ENCODE assay signal across 17 cellular contexts in the genomic region with DNA sequence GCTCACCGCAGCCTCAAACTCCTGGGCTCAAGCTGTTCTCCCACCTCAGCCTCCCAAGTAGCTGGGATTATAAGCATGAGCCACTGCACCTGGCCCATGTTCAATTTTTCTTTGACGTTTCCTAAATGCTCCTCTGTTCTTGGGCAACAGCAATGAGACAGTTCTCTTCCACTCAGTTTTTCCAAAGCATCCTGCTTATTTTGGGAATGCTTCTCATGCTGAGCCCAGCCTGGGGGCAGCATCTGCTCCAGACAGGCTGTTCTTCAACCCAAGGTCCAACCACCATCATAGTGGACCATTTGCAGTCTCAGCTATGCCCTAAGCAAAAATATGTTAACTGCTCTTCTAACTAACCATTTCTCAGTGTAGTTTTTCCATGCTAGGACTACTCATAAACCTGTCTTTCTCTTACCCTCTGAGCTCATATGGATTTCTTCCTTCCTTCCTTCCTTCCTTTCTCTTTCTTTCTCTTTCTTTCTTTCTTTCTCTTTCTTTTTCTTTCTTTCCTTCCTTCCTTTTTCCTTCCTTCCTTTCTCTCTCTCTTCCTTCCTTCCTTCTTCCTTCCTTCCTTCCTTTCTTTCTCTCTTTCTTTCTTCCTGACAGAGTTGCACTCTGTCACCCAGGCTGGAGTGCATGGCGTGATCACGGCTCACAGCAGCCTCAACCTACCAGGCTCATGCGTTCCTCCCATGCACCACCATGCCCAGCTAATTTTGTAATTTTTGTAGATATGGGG. TPM values are rescaled to one million over a fixed set of nuclear protein-coding genes. Genes with fewer than 3 reads are reported as not detected.
DNase-seq lines count a peak whose midpoint lies in the region; ATAC-seq and TF ChIP-seq lines count a peak whose summit lies in the region.
"Had no signal": no experiment of that assay in that cellular context is flagged by ENCODE, and none has a peak within 500 bp of the region (broad histone marks: within the 10 kb centered on the region; RNA-seq: fewer than 3 reads in every experiment).

No MANE protein-coding gene starts in this region.

- H3K9ac ChIP-seq in rectal smooth muscle tissue (ENCODE audit: low read length): no peak overlapping the region
- H3K9ac ChIP-seq: BLaER1 treated with 17β-estradiol and CSF1 and Interleukin-3, amounts not matched to agents 10 nM and 100 nM had no signal

- H3K4me2 ChIP-seq in GM23338: no peak overlapping the region
- H3K4me2 ChIP-seq: BLaER1 treated with 17β-estradiol and CSF1 and Interleukin-3, amounts not matched to agents 10 nM and 100 nM; PC-9 had no signal

- no peaks in the 10 kb centered on the region for H3K9me2 ChIP-seq in GM23338 (ENCODE audit: insufficient read depth)

- H3K9me3 Mint-ChIP-seq in GM23338: no peaks in the 10 kb centered on the region
- no peaks in the 10 kb centered on the region for H3K9me3 Mint-ChIP-seq in WTC11
- H3K9me3 Mint-ChIP-seq in activated CD4-positive, alpha-beta T cell treated with anti-CD3 and anti-CD28 coated beads, Interleukin-2, amount 10 ng/mL, durations not matched to agents 7 days and 5 days: no peaks in the 10 kb centered on the region
- H3K9me3 Mint-ChIP-seq: CD8-positive, alpha-beta T cell had no signal

- no peak overlapping the region for H2AFZ ChIP-seq in GM23338
- H2AFZ ChIP-seq: PC-9 had no signal

- H3K27me3 Mint-ChIP-seq in GM23338 (ENCODE audit: insufficient read depth, low read depth, poor library complexity) (peaks cover 6% of the 10 kb centered on the region), WTC11 (ENCODE audit: low read depth) (no peaks in the 10 kb centered on the region)
- no peaks in the 10 kb centered on the region for H3K27me3 Mint-ChIP-seq in activated CD4-positive, alpha-beta T cell treated with anti-CD3 and anti-CD28 coated beads, Interleukin-2, amount 10 ng/mL, durations not matched to agents 7 days and 5 days

- H3K4me3 ChIP-seq in GM23338 (no peak overlapping the region), fibroblast of the aortic adventitia (ENCODE audit: low read depth, low read length) (no peak overlapping the region), rectal smooth muscle tissue (ENCODE audit: low read length) (no peak overlapping the region)
- H3K4me3 ChIP-seq: BLaER1 treated with 17β-estradiol and CSF1 and Interleukin-3, amounts not matched to agents 10 nM and 100 nM; PC-9 had no signal

- POLR2A ChIA-PET in WTC11 (lab: Charles Lee): interaction anchor here (1.5 kb wide), 1 partner anchor 10 kb away, joined by 4 read pairs; no protein-coding TSS in a partner anchor
- POLR2A ChIA-PET in activated CD4-positive, alpha-beta T cell treated with anti-CD3 and anti-CD28 coated beads, Interleukin-2, amount 10 ng/mL, durations not matched to agents 7 days and 5 days (lab: Charles Lee): no interaction called here

- TF ChIP-seq CTCF in GM23338 (conservative IDR thresholded peaks at IDR 0.05; ENCODE audit: low read depth in 2 of 2) (no peak), WTC11 (IDR thresholded peaks at IDR 0.05) (no peak), fibroblast of the aortic adventitia (IDR thresholded peaks at IDR 0.05; ENCODE audit: insufficient read depth, low read length) (no peak)

- peaks cover 100% of the 10 kb centered on the region for H3K79me2 ChIP-seq in GM23338 (replicated peaks; ENCODE audit: insufficient read depth)

- peaks cover 60% of the 10 kb centered on the region for H4K20me1 ChIP-seq in GM23338 (replicated peaks; ENCODE audit: insufficient read depth)
- H4K20me1 ChIP-seq: BLaER1 treated with 17β-estradiol and CSF1 and Interleukin-3, amounts not matched to agents 10 nM and 100 nM had no signal

- H3K36me3 Mint-ChIP-seq in GM23338 (ENCODE audit: low read depth) (peaks cover 72% of the 10 kb centered on the region), WTC11 (peaks cover 40% of the 10 kb centered on the region)
- H3K36me3 Mint-ChIP-seq in activated CD4-positive, alpha-beta T cell treated with anti-CD3 and anti-CD28 coated beads, Interleukin-2, amount 10 ng/mL, durations not matched to agents 7 days and 5 days (ENCODE audit: low read depth): no peaks in the 10 kb centered on the region

- CTCF ChIA-PET in WTC11 (lab: Charles Lee): interaction anchor here (0.9 to 1.1 kb wide), 2 partner anchors 10 to 59 kb away, joined by 3 to 4 read pairs; no protein-coding TSS in a partner anchor
- CTCF ChIA-PET in activated CD4-positive, alpha-beta T cell treated with anti-CD3 and anti-CD28 coated beads, Interleukin-2, amount 10 ng/mL, durations not matched to agents 7 days and 5 days (lab: Charles Lee): no interaction called here

- H3K4me1 ChIP-seq in GM23338 (ENCODE audit: insufficient read depth) (peaks cover 65% of the 10 kb centered on the region), rectal smooth muscle tissue (ENCODE audit: control insufficient read depth, insufficient read depth, low read length) (peaks cover 3% of the 10 kb centered on the region)
- H3K4me1 ChIP-seq: BLaER1 treated with 17β-estradiol and CSF1 and Interleukin-3, amounts not matched to agents 10 nM and 100 nM had no signal

- H3K4me3 Mint-ChIP-seq in GM23338 (no peak overlapping the region; the same call in 2 of the 3 replicates), WTC11 (no peak overlapping the region)
- H3K4me3 Mint-ChIP-seq in activated CD4-positive, alpha-beta T cell treated with anti-CD3 and anti-CD28 coated beads, Interleukin-2, amount 10 ng/mL, durations not matched to agents 7 days and 5 days: no peak overlapping the region
- H3K4me3 Mint-ChIP-seq: CD8-positive, alpha-beta T cell had no signal

- H3K27ac Mint-ChIP-seq in GM23338: no peak overlapping the region
- H3K27ac Mint-ChIP-seq in WTC11: peak overlapping the region; percentile 33
- no peak overlapping the region for H3K27ac Mint-ChIP-seq in activated CD4-positive, alpha-beta T cell treated with anti-CD3 and anti-CD28 coated beads, Interleukin-2, amount 10 ng/mL, durations not matched to agents 7 days and 5 days
- H3K27ac Mint-ChIP-seq: CD8-positive, alpha-beta T cell had no signal

- peaks cover 36% of the 10 kb centered on the region for H3F3A ChIP-seq in GM23338 (replicated peaks; ENCODE audit: low read depth)

- ATAC-seq in GM23338: no peak
- ATAC-seq in WTC11: no peak
- ATAC-seq in GM21737 (IDR thresholded peaks at IDR 0.05; ENCODE audit: unreplicated experiment): no peak
- ATAC-seq: CD8-positive, alpha-beta T cell; HepG2 had no signal

- no peaks in the 10 kb centered on the region for H3K27me3 ChIP-seq in GM23338 (ENCODE audit: insufficient read depth)
- no peaks in the 10 kb centered on the region for H3K27me3 ChIP-seq in rectal smooth muscle tissue (ENCODE audit: control insufficient read depth, insufficient read depth, low read length)
- H3K27me3 ChIP-seq: BLaER1 treated with 17β-estradiol and CSF1 and Interleukin-3, amounts not matched to agents 10 nM and 100 nM had no signal

- H3K36me3 ChIP-seq in GM23338 (ENCODE audit: insufficient read depth) (peaks cover 29% of the 10 kb centered on the region), rectal smooth muscle tissue (ENCODE audit: control insufficient read depth, insufficient read depth, low read length) (peaks cover 2% of the 10 kb centered on the region)
- H3K36me3 ChIP-seq: BLaER1 treated with 17β-estradiol and CSF1 and Interleukin-3, amounts not matched to agents 10 nM and 100 nM had no signal

- DNase-seq in GM23338 (ENCODE audit: low spot score): no peak
- DNase-seq in WTC11 (ENCODE audit: low spot score): no peak
- DNase-seq in fibroblast of the aortic adventitia (ENCODE audit: low read depth): peak; percentile 9
- no peak for DNase-seq in NCI-H146 treated with DMSO at 0.1 percent for 48 hours (lab: John Stamatoyannopoulos, UW; ENCODE audit: unreplicated experiment)
- DNase-seq in activated CD4-positive, alpha-beta T cell treated with anti-CD3 and anti-CD28 coated beads, Interleukin-2, amount 10 ng/mL, durations not matched to agents 7 days and 5 days: no peak
- no peak for DNase-seq in UCSD-AML1 (lab: John Stamatoyannopoulos, UW; ENCODE audit: unreplicated experiment)
- DNase-seq: CD8-positive, alpha-beta T cell; KG1; NCI-H1417; NCI-H187 treated with DMSO at 0.1 percent for 48 hours; NCI-H345; NCI-H526; PC-9 had no signal

- peaks cover 74% of the 10 kb centered on the region for H3K4me1 Mint-ChIP-seq in GM23338
- H3K4me1 Mint-ChIP-seq in WTC11: peaks cover 74% of the 10 kb centered on the region
- no peaks in the 10 kb centered on the region for H3K4me1 Mint-ChIP-seq in activated CD4-positive, alpha-beta T cell treated with anti-CD3 and anti-CD28 coated beads, Interleukin-2, amount 10 ng/mL, durations not matched to agents 7 days and 5 days

- peak overlapping the region; percentile 75; the same call in 1 of the 2 replicates for H3K27ac ChIP-seq in GM23338 (ENCODE audit: low read depth)
- H3K27ac ChIP-seq in rectal smooth muscle tissue (ENCODE audit: low read depth, low read length): peak overlapping the region; percentile 21
- H3K27ac ChIP-seq: BLaER1 treated with 17β-estradiol and CSF1 and Interleukin-3, amounts not matched to agents 10 nM and 100 nM; PC-9 had no signal

TF ChIP-seq in GM23338, 12 proteins besides CTCF, POLR2A, EP300 and RAD21 (continues in another document):
- TF ChIP-seq STAT1 (IDR thresholded peaks at IDR 0.05; ENCODE audit: unreplicated experiment) (no peak), CREB1 (CRISPR knock-in tag; IDR thresholded peaks at IDR 0.05; ENCODE audit: low read depth) (no peak), NANOG (IDR thresholded peaks at IDR 0.05; ENCODE audit: borderline replicate concordance) (no peak), POLR2AphosphoS5 (IDR thresholded peaks at IDR 0.05; ENCODE audit: low read depth) (no peak), ZNF114 (CRISPR knock-in tag; IDR thresholded peaks at IDR 0.05) (no peak)

TF ChIP-seq in WTC11, 78 proteins besides CTCF, POLR2A, EP300 and RAD21 (continues in another document):
- TF ChIP-seq, protein P1, sequence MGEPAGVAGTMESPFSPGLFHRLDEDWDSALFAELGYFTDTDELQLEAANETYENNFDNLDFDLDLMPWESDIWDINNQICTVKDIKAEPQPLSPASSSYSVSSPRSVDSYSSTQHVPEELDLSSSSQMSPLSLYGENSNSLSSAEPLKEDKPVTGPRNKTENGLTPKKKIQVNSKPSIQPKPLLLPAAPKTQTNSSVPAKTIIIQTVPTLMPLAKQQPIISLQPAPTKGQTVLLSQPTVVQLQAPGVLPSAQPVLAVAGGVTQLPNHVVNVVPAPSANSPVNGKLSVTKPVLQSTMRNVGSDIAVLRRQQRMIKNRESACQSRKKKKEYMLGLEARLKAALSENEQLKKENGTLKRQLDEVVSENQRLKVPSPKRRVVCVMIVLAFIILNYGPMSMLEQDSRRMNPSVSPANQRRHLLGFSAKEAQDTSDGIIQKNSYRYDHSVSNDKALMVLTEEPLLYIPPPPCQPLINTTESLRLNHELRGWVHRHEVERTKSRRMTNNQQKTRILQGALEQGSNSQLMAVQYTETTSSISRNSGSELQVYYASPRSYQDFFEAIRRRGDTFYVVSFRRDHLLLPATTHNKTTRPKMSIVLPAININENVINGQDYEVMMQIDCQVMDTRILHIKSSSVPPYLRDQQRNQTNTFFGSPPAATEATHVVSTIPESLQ (CRISPR knock-in tag; IDR thresholded peaks at IDR 0.05): no peak

RNA-seq across cellular contexts. Expression of a gene that starts 48.4 kb away (rescaled TPM):
- total RNA-seq in GM23338 (2014; rRNA removed; shearing (Covaris generic)): 135 and 137 TPM in 2 replicates
- 27.2 and 28.3 TPM in 2 replicates for polyA plus RNA-seq in GM23338 (2016; fragmentation: Nextera tagmentation; extraction: Ambion mirVana)
- total RNA-seq in WTC11 (2021): 51.2 to 66.7 TPM (median 62.7 TPM) in 3 replicates
- total RNA-seq in fibroblast of the aortic adventitia (ENCODE audit: low replicate concordance): 2.5 TPM in 1 of 2 replicates, not detected in the other
- 1 to 10 TPM; 5.0 to 5.5 TPM for total RNA-seq in activated CD4-positive, alpha-beta T cell treated with anti-CD3 and anti-CD28 coated beads, Interleukin-2, amount 10 ng/mL, durations not matched to agents 7 days and 5 days
